Comparison of ENCODE assay signal across 1 cellular context in the genomic region with DNA sequence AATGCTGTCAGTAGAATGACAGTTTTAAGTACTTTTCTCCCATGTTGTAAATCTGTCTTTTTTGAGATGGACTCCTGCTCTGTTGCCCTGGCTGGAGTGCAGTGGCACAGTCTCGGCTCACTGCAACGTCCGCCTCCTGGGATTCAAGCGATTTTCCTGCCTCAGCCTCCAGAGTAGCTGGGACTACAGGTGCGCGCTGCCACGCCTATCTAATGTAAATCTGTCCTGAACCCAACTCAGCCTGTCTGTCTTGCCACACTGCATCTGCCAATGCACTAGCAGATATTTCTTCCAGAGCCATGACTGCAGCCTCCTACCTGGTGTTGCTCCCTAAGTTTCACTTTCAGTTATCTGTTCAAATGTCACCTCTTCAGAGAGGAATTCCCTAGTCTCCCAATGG.
A peak's percentile ranks its signal among the peaks of the same experiment; 100 is the strongest.
TF ChIP-seq lines count a peak whose summit lies in the region.

No MANE protein-coding gene starts in this region.

TF ChIP-seq in HepG2, 621 proteins besides CTCF, POLR2A, EP300 and RAD21 (continued from another document):
- TF ChIP-seq, protein P1, sequence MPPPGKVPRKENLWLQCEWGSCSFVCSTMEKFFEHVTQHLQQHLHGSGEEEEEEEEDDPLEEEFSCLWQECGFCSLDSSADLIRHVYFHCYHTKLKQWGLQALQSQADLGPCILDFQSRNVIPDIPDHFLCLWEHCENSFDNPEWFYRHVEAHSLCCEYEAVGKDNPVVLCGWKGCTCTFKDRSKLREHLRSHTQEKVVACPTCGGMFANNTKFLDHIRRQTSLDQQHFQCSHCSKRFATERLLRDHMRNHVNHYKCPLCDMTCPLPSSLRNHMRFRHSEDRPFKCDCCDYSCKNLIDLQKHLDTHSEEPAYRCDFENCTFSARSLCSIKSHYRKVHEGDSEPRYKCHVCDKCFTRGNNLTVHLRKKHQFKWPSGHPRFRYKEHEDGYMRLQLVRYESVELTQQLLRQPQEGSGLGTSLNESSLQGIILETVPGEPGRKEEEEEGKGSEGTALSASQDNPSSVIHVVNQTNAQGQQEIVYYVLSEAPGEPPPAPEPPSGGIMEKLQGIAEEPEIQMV (CRISPR knock-in tag; IDR thresholded peaks at IDR 0.05; ENCODE audit: low read depth) = peak; percentile 90
- TF ChIP-seq, protein P2, sequence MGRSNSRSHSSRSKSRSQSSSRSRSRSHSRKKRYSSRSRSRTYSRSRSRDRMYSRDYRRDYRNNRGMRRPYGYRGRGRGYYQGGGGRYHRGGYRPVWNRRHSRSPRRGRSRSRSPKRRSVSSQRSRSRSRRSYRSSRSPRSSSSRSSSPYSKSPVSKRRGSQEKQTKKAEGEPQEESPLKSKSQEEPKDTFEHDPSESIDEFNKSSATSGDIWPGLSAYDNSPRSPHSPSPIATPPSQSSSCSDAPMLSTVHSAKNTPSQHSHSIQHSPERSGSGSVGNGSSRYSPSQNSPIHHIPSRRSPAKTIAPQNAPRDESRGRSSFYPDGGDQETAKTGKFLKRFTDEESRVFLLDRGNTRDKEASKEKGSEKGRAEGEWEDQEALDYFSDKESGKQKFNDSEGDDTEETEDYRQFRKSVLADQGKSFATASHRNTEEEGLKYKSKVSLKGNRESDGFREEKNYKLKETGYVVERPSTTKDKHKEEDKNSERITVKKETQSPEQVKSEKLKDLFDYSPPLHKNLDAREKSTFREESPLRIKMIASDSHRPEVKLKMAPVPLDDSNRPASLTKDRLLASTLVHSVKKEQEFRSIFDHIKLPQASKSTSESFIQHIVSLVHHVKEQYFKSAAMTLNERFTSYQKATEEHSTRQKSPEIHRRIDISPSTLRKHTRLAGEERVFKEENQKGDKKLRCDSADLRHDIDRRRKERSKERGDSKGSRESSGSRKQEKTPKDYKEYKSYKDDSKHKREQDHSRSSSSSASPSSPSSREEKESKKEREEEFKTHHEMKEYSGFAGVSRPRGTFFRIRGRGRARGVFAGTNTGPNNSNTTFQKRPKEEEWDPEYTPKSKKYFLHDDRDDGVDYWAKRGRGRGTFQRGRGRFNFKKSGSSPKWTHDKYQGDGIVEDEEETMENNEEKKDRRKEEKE (IDR thresholded peaks at IDR 0.05) = no peak
